13 cellular contexts compared by ENCODE assay signal in genomic region chr10:60352105-60352504, GRCh38. TPM values are rescaled to one million over a fixed set of nuclear protein-coding genes. Genes with fewer than 3 reads are reported as not detected.
DNase-seq lines count a peak whose midpoint lies in the region; ATAC-seq and TF ChIP-seq lines count a peak whose summit lies in the region.
"Had no signal": no experiment of that assay in that cellular context is flagged by ENCODE, and none has a peak within 500 bp of the region (broad histone marks: within the 10 kb centered on the region; RNA-seq: fewer than 3 reads in every experiment).

No MANE protein-coding gene starts in this region.

- H2BK120ac ChIP-seq in neuronal stem cell (ENCODE audit: low read depth, low read length) = no peak overlapping the region

- H3K9me3 Mint-ChIP-seq in activated T-helper 1 cell treated with anti-CD3 and anti-CD28 coated beads, Interleukin-12 subunit alpha, Interleukin-12 subunit beta, Interleukin-2, Interleukin-4 antibody, amounts not matched to agents 30 ng/mL and 10 ng/mL and 1 ng/mL, durations not matched to agents 14 hours and 24 hours and 36 hours = no peaks in the 10 kb centered on the region
- H3K9me3 Mint-ChIP-seq: activated naive CD4-positive, alpha-beta T cell treated with anti-CD3 and anti-CD28 coated beads, Interleukin-2, amount 50 U/mL, for 24 hours; nephron had no signal

- no peak overlapping the region for H3K4ac ChIP-seq in neuronal stem cell (ENCODE audit: low read length)

- no peak for TF ChIP-seq CTCF in smooth muscle cell (IDR thresholded peaks at IDR 0.05; ENCODE audit: borderline replicate concordance, insufficient read depth, poor library complexity, severe bottlenecking)

- WGBS in neuronal stem cell (ENCODE audit: extremely low coverage in 2 of 2, insufficient read length in 2 of 2, insufficient replicate concordance in 1 of 2), 2 donors = no CpG with 5 or more reads among the region's 5 CpGs
- 96% methylated on average over 5 of the region's 5 CpGs for WGBS in smooth muscle cell (ENCODE audit: low lambda C conversion rate)

- no peaks in the 10 kb centered on the region for H3K27me3 Mint-ChIP-seq in activated T-helper 1 cell treated with anti-CD3 and anti-CD28 coated beads, Interleukin-12 subunit alpha, Interleukin-12 subunit beta, Interleukin-2, Interleukin-4 antibody, amounts not matched to agents 30 ng/mL and 10 ng/mL and 1 ng/mL, durations not matched to agents 14 hours and 24 hours and 36 hours (ENCODE audit: insufficient read depth)
- H3K27me3 Mint-ChIP-seq: activated naive CD4-positive, alpha-beta T cell treated with anti-CD3 and anti-CD28 coated beads, Interleukin-2, amount 50 U/mL, for 24 hours had no signal

- H3K18ac ChIP-seq in neuronal stem cell (ENCODE audit: low read length) = no peak overlapping the region

- no peak overlapping the region for H3K23ac ChIP-seq in neuronal stem cell (ENCODE audit: low read depth, low read length, poor library complexity)

- no peak for DNase-seq in Karpas-422
- no peak for DNase-seq in neuronal stem cell (ENCODE audit: low spot score)
- DNase-seq in smooth muscle cell (lab: John Stamatoyannopoulos, UW; ENCODE audit: unreplicated experiment) = no peak
- no peak for DNase-seq in activated T-helper 1 cell treated with anti-CD3 and anti-CD28 coated beads, Interleukin-12 subunit alpha, Interleukin-12 subunit beta, Interleukin-2, Interleukin-4 antibody, amounts not matched to agents 30 ng/mL and 10 ng/mL and 1 ng/mL, durations not matched to agents 14 hours and 24 hours and 36 hours (ENCODE audit: low spot score)
- DNase-seq in NCI-H146 treated with DMSO at 0.1 percent for 48 hours (lab: John Stamatoyannopoulos, UW; ENCODE audit: unreplicated experiment) = no peak
- DNase-seq: DND-41, NCI-H1417, RPMI8226 had no signal

- H3K27ac Mint-ChIP-seq in activated T-helper 1 cell treated with anti-CD3 and anti-CD28 coated beads, Interleukin-12 subunit alpha, Interleukin-12 subunit beta, Interleukin-2, Interleukin-4 antibody, amounts not matched to agents 30 ng/mL and 10 ng/mL and 1 ng/mL, durations not matched to agents 14 hours and 24 hours and 36 hours = no peak overlapping the region
- H3K27ac Mint-ChIP-seq: activated naive CD4-positive, alpha-beta T cell treated with anti-CD3 and anti-CD28 coated beads, Interleukin-2, amount 50 U/mL, for 24 hours had no signal

- H3K4me2 ChIP-seq in Karpas-422 (ENCODE audit: low read depth, low read length, poor library complexity, severe bottlenecking) (peak overlapping the region; percentile 50), neuronal stem cell (ENCODE audit: insufficient read depth, low read length, poor library complexity, severe bottlenecking) (no peak overlapping the region), smooth muscle cell (no peak overlapping the region)

- ATAC-seq in GM19397 (IDR thresholded peaks at IDR 0.05; ENCODE audit: unreplicated experiment) (peak; percentile 61), HG02885 (IDR thresholded peaks at IDR 0.05; ENCODE audit: poor library complexity, unreplicated experiment) (peak; percentile 71)
- ATAC-seq: HCT116 had no signal

- no peaks in the 10 kb centered on the region for H3K4me1 Mint-ChIP-seq in activated T-helper 1 cell treated with anti-CD3 and anti-CD28 coated beads, Interleukin-12 subunit alpha, Interleukin-12 subunit beta, Interleukin-2, Interleukin-4 antibody, amounts not matched to agents 30 ng/mL and 10 ng/mL and 1 ng/mL, durations not matched to agents 14 hours and 24 hours and 36 hours (ENCODE audit: low read depth)

- H3K4me3 ChIP-seq in Karpas-422 (ENCODE audit: low read length) (no peak overlapping the region), neuronal stem cell (ENCODE audit: low read length in 2 of 2) (no peak overlapping the region), smooth muscle cell (no peak overlapping the region)

- H3F3A ChIP-seq in smooth muscle cell (ENCODE audit: low read depth) = peaks cover 9% of the 10 kb centered on the region

- H3K9ac ChIP-seq in Karpas-422 (ENCODE audit: low read length) (no peak overlapping the region), neuronal stem cell (ENCODE audit: low read depth, low read length, poor library complexity) (no peak overlapping the region), smooth muscle cell (ENCODE audit: low read depth) (no peak overlapping the region)

- no peak overlapping the region for H3K14ac ChIP-seq in neuronal stem cell (ENCODE audit: low read length)

- H3K36me3 ChIP-seq in Karpas-422 (ENCODE audit: insufficient read depth, low read length) (no peaks in the 10 kb centered on the region), neuronal stem cell (replicated peaks in 1 of 2; ENCODE audit: control insufficient read depth in 2 of 2, insufficient read depth in 2 of 2, low read length in 2 of 2) (no peaks in the 10 kb centered on the region), smooth muscle cell (ENCODE audit: low read depth) (no peaks in the 10 kb centered on the region)

- H2BK12ac ChIP-seq in neuronal stem cell (ENCODE audit: low read length) = no peak overlapping the region

- H2AK5ac ChIP-seq in neuronal stem cell (ENCODE audit: low read depth, low read length) = no peak overlapping the region

- no peaks in the 10 kb centered on the region for H4K20me1 ChIP-seq in Karpas-422 (ENCODE audit: insufficient read depth, low read depth, low read length)
- no peaks in the 10 kb centered on the region for H4K20me1 ChIP-seq in smooth muscle cell (ENCODE audit: low read depth)

- no peaks in the 10 kb centered on the region for H3K79me1 ChIP-seq in neuronal stem cell (ENCODE audit: low read depth, low read length)

- no peak overlapping the region for H3K4me3 Mint-ChIP-seq in activated T-helper 1 cell treated with anti-CD3 and anti-CD28 coated beads, Interleukin-12 subunit alpha, Interleukin-12 subunit beta, Interleukin-2, Interleukin-4 antibody, amounts not matched to agents 30 ng/mL and 10 ng/mL and 1 ng/mL, durations not matched to agents 14 hours and 24 hours and 36 hours
- H3K4me3 Mint-ChIP-seq: activated naive CD4-positive, alpha-beta T cell treated with anti-CD3 and anti-CD28 coated beads, Interleukin-2, amount 50 U/mL, for 24 hours; nephron had no signal

- peaks cover 27% of the 10 kb centered on the region for H3K4me1 ChIP-seq in Karpas-422 (ENCODE audit: low read length)
- peaks cover 4 to 30% of the 10 kb centered on the region in 2 donors for H3K4me1 ChIP-seq in neuronal stem cell (ENCODE audit: control insufficient read depth in 2 of 2, insufficient read depth in 1 of 2, low read depth in 1 of 2, low read length in 2 of 2)
- peaks cover 44% of the 10 kb centered on the region for H3K4me1 ChIP-seq in smooth muscle cell (ENCODE audit: low read depth)

- H2AFZ ChIP-seq in Karpas-422 (ENCODE audit: low read length) = no peak overlapping the region
- H2AFZ ChIP-seq in neuronal stem cell (ENCODE audit: low read length) = no peak overlapping the region
- H2AFZ ChIP-seq in smooth muscle cell (ENCODE audit: low read depth) = no peak overlapping the region

- H3K9me2 ChIP-seq in Karpas-422 (replicated peaks; ENCODE audit: insufficient read depth, low read length) = no peaks in the 10 kb centered on the region

- H3K36me3 Mint-ChIP-seq in activated T-helper 1 cell treated with anti-CD3 and anti-CD28 coated beads, Interleukin-12 subunit alpha, Interleukin-12 subunit beta, Interleukin-2, Interleukin-4 antibody, amounts not matched to agents 30 ng/mL and 10 ng/mL and 1 ng/mL, durations not matched to agents 14 hours and 24 hours and 36 hours (ENCODE audit: low read depth) = peaks cover 2% of the 10 kb centered on the region

- H2BK15ac ChIP-seq in neuronal stem cell (ENCODE audit: low read length) = no peak overlapping the region

- H3K27ac ChIP-seq in Karpas-422 (ENCODE audit: low read length) (no peak overlapping the region), neuronal stem cell (replicated peaks; ENCODE audit: low read length) (no peak overlapping the region), smooth muscle cell (ENCODE audit: low read depth) (no peak overlapping the region)

- no peak overlapping the region for H4K8ac ChIP-seq in neuronal stem cell (ENCODE audit: low read depth, low read length)

- no peak overlapping the region for H2BK5ac ChIP-seq in neuronal stem cell (ENCODE audit: low read length)

- no peak overlapping the region for H4K91ac ChIP-seq in neuronal stem cell (ENCODE audit: low read depth, low read length, poor library complexity)

- H3K9me3 ChIP-seq in Karpas-422 (ENCODE audit: low read length) (no peaks in the 10 kb centered on the region), neuronal stem cell (replicated peaks in 1 of 2; ENCODE audit: control insufficient read depth in 2 of 2, insufficient read depth in 1 of 2, low read depth in 1 of 2, low read length in 2 of 2) (no peaks in the 10 kb centered on the region), smooth muscle cell (replicated peaks; ENCODE audit: low read depth) (no peaks in the 10 kb centered on the region)

- no peaks in the 10 kb centered on the region for H3K79me2 ChIP-seq in Karpas-422 (ENCODE audit: low read length)
- H3K79me2 ChIP-seq in smooth muscle cell (ENCODE audit: low read depth) = no peaks in the 10 kb centered on the region

- intact Hi-C loops in activated T-helper 1 cell treated with anti-CD3 and anti-CD28 coated beads, Interleukin-12 subunit alpha, Interleukin-12 subunit beta, Interleukin-2, Interleukin-4 antibody, amounts not matched to agents 30 ng/mL and 10 ng/mL and 1 ng/mL, durations not matched to agents 14 hours and 24 hours and 36 hours (cut with micrococcal nuclease) = no loop called here

- H3K27me3 ChIP-seq in Karpas-422 (ENCODE audit: low read length) (no peaks in the 10 kb centered on the region), neuronal stem cell (ENCODE audit: control insufficient read depth in 3 of 3, insufficient read depth in 3 of 3, low read depth in 1 of 3, low read length in 3 of 3) (no peaks in the 10 kb centered on the region), smooth muscle cell (ENCODE audit: low read depth) (no peaks in the 10 kb centered on the region)

RNA-seq across cellular contexts. Expression of gene ANK3, which starts 37.6 kb away (rescaled TPM):
- 3.3 and 7.0 TPM in 2 replicates for total RNA-seq in Karpas-422 (2014; rRNA removed; shearing (Covaris generic); ENCODE audit: low replicate concordance)
- 57.1 TPM for polyA plus RNA-seq in neuronal stem cell (2013, experiment 1 of 2)
- polyA plus RNA-seq in neuronal stem cell (2013, experiment 2 of 2) = 57.8 TPM
- 85.5 and 86.4 TPM in 2 replicates for total RNA-seq in smooth muscle cell
- polyA plus RNA-seq in smooth muscle cell = 28.2 and 41.2 TPM in 2 replicates
- 26.8 and 27.9 TPM in 2 replicates for total RNA-seq in activated T-helper 1 cell treated with anti-CD3 and anti-CD28 coated beads, Interleukin-12 subunit alpha, Interleukin-12 subunit beta, Interleukin-2, Interleukin-4 antibody, amounts not matched to agents 30 ng/mL and 10 ng/mL and 1 ng/mL, durations not matched to agents 14 hours and 24 hours and 36 hours
